Comparison of ENCODE assay signal across 4 cellular contexts in genomic region chr16:18387767-18388166, GRCh38. TPM values are rescaled to one million over a fixed set of nuclear protein-coding genes. Genes with fewer than 3 reads are reported as not detected.
"Had no signal": no experiment of that assay in that cellular context is flagged by ENCODE, and none has a peak within 500 bp of the region (broad histone marks: within the 10 kb centered on the region; RNA-seq: fewer than 3 reads in every experiment).

No MANE protein-coding gene starts in this region.

RNA-seq across cellular contexts. Expression of gene NPIPA8, which starts 51.2 kb away (rescaled TPM):
- total RNA-seq: activated CD4-positive, alpha-beta memory T cell treated with anti-CD3 and anti-CD28 coated beads, Interleukin-2, amount 10 ng/mL, durations not matched to agents 7 days and 5 days; ascending aorta; bronchial epithelial cell; cardiac muscle cell had no signal
- polyA plus RNA-seq: cardiac muscle cell had no signal
